ENCODE assay signal across 17 cellular contexts in genomic region chr21:20739421-20739820, GRCh38.
A peak's percentile ranks its signal among the peaks of the same experiment; 100 is the strongest.
DNase-seq lines count a peak whose midpoint lies in the region; ATAC-seq, FAIRE-seq and TF ChIP-seq lines count a peak whose summit lies in the region.
"Had no signal": no experiment of that assay in that cellular context is flagged by ENCODE, and none has a peak within 500 bp of the region (broad histone marks: within the 10 kb centered on the region; RNA-seq: fewer than 3 reads in every experiment).

No MANE protein-coding gene starts in this region.

- CTCF ChIA-PET in MCF 10A (lab: Yijun Ruan, JAX), result no interaction called here
- CTCF ChIA-PET in mammary epithelial cell (lab: Charles Lee; ENCODE audit: low non-redundant PET), result no interaction called here

- 66% methylated on average over 5 of the region's 5 CpGs for WGBS in mammary epithelial cell (ENCODE audit: low coverage, missing lambda C conversion rate)
- WGBS in prostate gland, result 79% methylated on average over 5 of the region's 5 CpGs

- peaks cover 12% of the 10 kb centered on the region for H3K9me3 Mint-ChIP-seq in MCF 10A (ENCODE audit: unreplicated experiment)

- H3K9me3 ChIP-seq in mammary epithelial cell (replicated peaks; ENCODE audit: insufficient read depth, low read length), result peaks cover 28% of the 10 kb centered on the region
- no peaks in the 10 kb centered on the region for H3K9me3 ChIP-seq in WERI-Rb-1 (ENCODE audit: severe bottlenecking)
- H3K9me3 ChIP-seq in prostate gland, result no peaks in the 10 kb centered on the region

- in situ Hi-C loops in mammary epithelial cell (cut with MboI; ENCODE audit: low sequenced_read_pairs in 2 of 2), result no loop called here

- H4K20me1 ChIP-seq in mammary epithelial cell (ENCODE audit: insufficient read depth, low read length), result no peaks in the 10 kb centered on the region

- DNase-seq in MCF 10A (ENCODE audit: unreplicated experiment) (peak; percentile 13), mammary epithelial cell (no peak), NAMALWA (ENCODE audit: low spot score) (peak; percentile 47), WERI-Rb-1 (peak; percentile 19), urothelium cell line (ENCODE audit: low spot score) (peak; percentile 13), prostate gland (ENCODE audit: low spot score) (no peak)
- DNase-seq: activated CD4-positive, alpha-beta T cell treated with anti-CD3 and anti-CD28 coated beads, Interleukin-2, amount 50 U/mL, for 4 hours; activated naive CD4-positive, alpha-beta T cell treated with anti-CD3 and anti-CD28 coated beads, Interleukin-2, amount 50 U/mL, for 16 hours; NCI-H2107; stimulated activated CD4-positive, alpha-beta T cell treated with anti-CD3 and anti-CD28 coated beads, Interleukin-2, amount 100 ng/mL, for 48 hours; stimulated activated naive CD8-positive, alpha-beta T cell treated with anti-CD3 and anti-CD28 coated beads, Interleukin-15, Interleukin-2, amounts not matched to agents 100 U/mL and 50 U/mL, for 24 hours had no signal

- POLR2A ChIA-PET in MCF 10A (lab: Yijun Ruan, JAX), result no interaction called here

- TF ChIP-seq CTCF in MCF 10A (IDR thresholded peaks at IDR 0.05; ENCODE audit: unreplicated experiment), result no peak
- TF ChIP-seq CTCF in mammary epithelial cell (conservative IDR thresholded peaks at IDR 0.05 in 1 of 2, IDR thresholded peaks at IDR 0.05 in 1 of 2; ENCODE audit: extremely low read depth in 1 of 2, insufficient read depth in 1 of 2, low read depth in 1 of 2, low read length in 2 of 2), result no peak
- peak; percentile 37; the same call in 1 of the 2 replicates for TF ChIP-seq CTCF in WERI-Rb-1 (IDR thresholded peaks at IDR 0.05; ENCODE audit: low read depth, low read length)
- TF ChIP-seq CTCF in prostate gland (IDR thresholded peaks at IDR 0.05), result no peak

- H3K36me3 Mint-ChIP-seq in MCF 10A (ENCODE audit: insufficient read depth, unreplicated experiment), result peaks cover 5% of the 10 kb centered on the region

- no peak overlapping the region for H3K9ac ChIP-seq in mammary epithelial cell (ENCODE audit: insufficient read depth, low read length)

- dilution Hi-C loops in mammary epithelial cell (cut with HindIII; ENCODE audit: low sequenced_read_pairs), result no loop called here

- FAIRE-seq in urothelium cell line (lab: Jason Lieb, UNC), result no peak

- BruUV-seq in MCF 10A (replicated peaks; lab: Mats Ljungman, UMichigan) (no TSS peak), mammary epithelial cell (replicated peaks; lab: Mats Ljungman, UMichigan) (no TSS peak)

- no peaks in the 10 kb centered on the region for H3K79me2 ChIP-seq in mammary epithelial cell (ENCODE audit: insufficient read depth, low read length)

- no peaks in the 10 kb centered on the region for H3K27me3 Mint-ChIP-seq in MCF 10A (ENCODE audit: insufficient read depth, unreplicated experiment)
- H3K27me3 Mint-ChIP-seq: B cell; central memory CD8-positive, alpha-beta T cell had no signal

- H3K4me2 ChIP-seq in mammary epithelial cell (ENCODE audit: insufficient read depth, low read depth, low read length), result no peak overlapping the region

- H3K36me3 ChIP-seq in mammary epithelial cell (ENCODE audit: insufficient read depth, low read length), result no peaks in the 10 kb centered on the region
- no peaks in the 10 kb centered on the region for H3K36me3 ChIP-seq in WERI-Rb-1
- H3K36me3 ChIP-seq in prostate gland, result no peaks in the 10 kb centered on the region
- H3K36me3 ChIP-seq: SJSA1 had no signal

- no peak overlapping the region for H3K27ac Mint-ChIP-seq in MCF 10A (ENCODE audit: low read depth, unreplicated experiment)
- H3K27ac Mint-ChIP-seq: B cell had no signal

- no peak overlapping the region for H2AFZ ChIP-seq in mammary epithelial cell (ENCODE audit: low read depth, low read length)

- no peak overlapping the region for H3K27ac ChIP-seq in mammary epithelial cell (ENCODE audit: insufficient read depth, low read depth, low read length)
- H3K27ac ChIP-seq in WERI-Rb-1, result no peak overlapping the region
- no peak overlapping the region for H3K27ac ChIP-seq in prostate gland
- H3K27ac ChIP-seq: SJSA1 had no signal

- peaks cover 14% of the 10 kb centered on the region for H3K4me1 Mint-ChIP-seq in MCF 10A (ENCODE audit: insufficient read depth, unreplicated experiment)
- H3K4me1 Mint-ChIP-seq: B cell; central memory CD8-positive, alpha-beta T cell had no signal

- H3K4me3 ChIP-seq in mammary epithelial cell (replicated peaks in 1 of 3; ENCODE audit: insufficient read depth in 1 of 3, low read depth in 2 of 3, low read length in 3 of 3) (no peak overlapping the region), WERI-Rb-1 (ENCODE audit: low read depth, low read length) (no peak overlapping the region), prostate gland (no peak overlapping the region)
- H3K4me3 ChIP-seq: SJSA1 had no signal

- ATAC-seq in GM19328 (IDR thresholded peaks at IDR 0.05; ENCODE audit: unreplicated experiment) (no peak), HG02870 (IDR thresholded peaks at IDR 0.05; ENCODE audit: unreplicated experiment) (no peak)
- ATAC-seq: esophagus mucosa; stimulated activated naive CD8-positive, alpha-beta T cell treated with anti-CD3 and anti-CD28 coated beads, Interleukin-15, Interleukin-2, amounts not matched to agents 100 U/mL and 50 U/mL, for 24 hours had no signal

- H3K4me3 Mint-ChIP-seq in MCF 10A (ENCODE audit: unreplicated experiment), result no peak overlapping the region
- H3K4me3 Mint-ChIP-seq: B cell; central memory CD8-positive, alpha-beta T cell had no signal

- no peaks in the 10 kb centered on the region for H3K4me1 ChIP-seq in mammary epithelial cell (ENCODE audit: insufficient read depth, low read length)
- H3K4me1 ChIP-seq in prostate gland (replicated peaks), result no peaks in the 10 kb centered on the region
- H3K4me1 ChIP-seq: SJSA1 had no signal

- intact Hi-C loops in MCF 10A (cut with micrococcal nuclease) (no loop called here), mammary epithelial cell (cut with micrococcal nuclease) (no loop called here), prostate gland (cut with DNase I) (no loop called here)

- H3K27me3 ChIP-seq in mammary epithelial cell (ENCODE audit: insufficient read depth, low read length) (no peaks in the 10 kb centered on the region), WERI-Rb-1 (ENCODE audit: insufficient read depth, low read depth, severe bottlenecking) (peaks cover 31% of the 10 kb centered on the region), prostate gland (replicated peaks; ENCODE audit: insufficient read depth) (no peaks in the 10 kb centered on the region)
- H3K27me3 ChIP-seq: SJSA1 had no signal

- no peak for TF ChIP-seq POLR2A in prostate gland (IDR thresholded peaks at IDR 0.05)

Comparison
In these comparisons a context has a peak if more than half of its experiments do, and no peak if none do; other contexts are left out.
1. DNase-seq: peak in MCF 10A (single experiment), NAMALWA (single experiment), WERI-Rb-1 (single experiment) and urothelium cell line (single experiment); none in mammary epithelial cell (single experiment) and prostate gland (single experiment).